In genomic region chr11:75719639-75720239, GRCh38 we compare ENCODE assay signal across 14 cellular contexts. TPM values are rescaled to one million over a fixed set of nuclear protein-coding genes. Genes with fewer than 3 reads are reported as not detected.
DNase-seq lines count a peak whose midpoint lies in the region; TF ChIP-seq lines count a peak whose summit lies in the region.
"Had no signal": no experiment of that assay in that cellular context is flagged by ENCODE, and none has a peak within 500 bp of the region (broad histone marks: within the 10 kb centered on the region; RNA-seq: fewer than 3 reads in every experiment).

No MANE protein-coding gene starts in this region.

- H3K9me3 Mint-ChIP-seq in activated CD4-positive, alpha-beta memory T cell treated with anti-CD3 and anti-CD28 coated beads, Interleukin-2, amount 10 ng/mL, durations not matched to agents 7 days and 5 days, result no peaks in the 10 kb centered on the region

- H3K9ac ChIP-seq in duodenal mucosa (ENCODE audit: low read depth in 1 of 2, low read length in 2 of 2) (peak overlapping the region; percentile 84 to 87), mucosa of rectum (ENCODE audit: low read depth in 1 of 2, low read length in 2 of 2) (peak overlapping the region; percentile 70 to 79)

- no peaks in the 10 kb centered on the region for H3K9me3 ChIP-seq in duodenal mucosa (ENCODE audit: control insufficient read depth in 1 of 2, low read length in 2 of 2)
- no peaks in the 10 kb centered on the region for H3K9me3 ChIP-seq in mucosa of rectum (ENCODE audit: control insufficient read depth in 2 of 2, low read length in 2 of 2)
- H3K9me3 ChIP-seq in stomach, result no peaks in the 10 kb centered on the region

- no peak overlapping the region for H3K4me3 Mint-ChIP-seq in activated CD4-positive, alpha-beta memory T cell treated with anti-CD3 and anti-CD28 coated beads, Interleukin-2, amount 10 ng/mL, durations not matched to agents 7 days and 5 days

- H3K27ac ChIP-seq in duodenal mucosa (ENCODE audit: low read depth, low read length) (peak overlapping the region; percentile 79), mucosa of rectum (ENCODE audit: low read depth in 2 of 2, low read length in 2 of 2) (peak overlapping the region; percentile 93 to 94), stomach (peak overlapping the region in 1 of 5 donors; percentile 18)

- no peak overlapping the region for H3K27ac Mint-ChIP-seq in activated CD4-positive, alpha-beta memory T cell treated with anti-CD3 and anti-CD28 coated beads, Interleukin-2, amount 10 ng/mL, durations not matched to agents 7 days and 5 days

- peak; percentile 37 for DNase-seq in activated effector memory CD4-positive, alpha-beta T cell treated with anti-CD3 and anti-CD28 coated beads, Interleukin-2, amount 50 U/mL, for 16 hours
- no peak for DNase-seq in activated effector memory CD4-positive, alpha-beta T cell treated with Interleukin-2 at 50 U/mL for 16 hours
- DNase-seq in stomach (peak; percentile 21), UCSD-AML1 (lab: John Stamatoyannopoulos, UW; ENCODE audit: unreplicated experiment) (no peak), ecto neural progenitor cell (ENCODE audit: low spot score) (no peak)
- DNase-seq in activated CD4-positive, alpha-beta memory T cell treated with anti-CD3 and anti-CD28 coated beads, Interleukin-2, amount 10 ng/mL, durations not matched to agents 7 days and 5 days, result no peak
- DNase-seq: C1 segment of cervical spinal cord, H7, Kasumi-1, NCI-H187 treated with DMSO at 0.1 percent for 48 hours, NCI-H510A treated with DMSO at 0.1 percent for 48 hours, RPMI8226 had no signal

- H3K36me3 Mint-ChIP-seq in activated CD4-positive, alpha-beta memory T cell treated with anti-CD3 and anti-CD28 coated beads, Interleukin-2, amount 10 ng/mL, durations not matched to agents 7 days and 5 days (ENCODE audit: low read depth), result no peaks in the 10 kb centered on the region

- POLR2A ChIA-PET in activated CD4-positive, alpha-beta memory T cell treated with anti-CD3 and anti-CD28 coated beads, Interleukin-2, amount 10 ng/mL, durations not matched to agents 7 days and 5 days (lab: Charles Lee), result no interaction called here

- H3K4me3 ChIP-seq in duodenal mucosa (ENCODE audit: low read depth in 1 of 2, low read length in 2 of 2) (peak overlapping the region; percentile 82 to 84), mucosa of rectum (ENCODE audit: low read length in 2 of 2) (peak overlapping the region; percentile 61 to 83), stomach (no peak overlapping the region)

- peaks cover 2% of the 10 kb centered on the region for H3K4me1 Mint-ChIP-seq in activated CD4-positive, alpha-beta memory T cell treated with anti-CD3 and anti-CD28 coated beads, Interleukin-2, amount 10 ng/mL, durations not matched to agents 7 days and 5 days

- H3K36me3 ChIP-seq in duodenal mucosa (ENCODE audit: control insufficient read depth in 1 of 2, insufficient read depth in 2 of 2, low read length in 2 of 2) (peaks cover 8 to 11% of the 10 kb centered on the region in 2 donors), mucosa of rectum (ENCODE audit: control insufficient read depth in 2 of 2, insufficient read depth in 2 of 2, low read length in 2 of 2) (peaks cover 0 to 20% of the 10 kb centered on the region in 2 donors), stomach (no peaks in the 10 kb centered on the region)

- intact Hi-C loops in stomach (cut with DNase I; ENCODE audit: low total_unique reads), result no loop called here

- no peak for TF ChIP-seq CTCF in stomach (IDR thresholded peaks at IDR 0.05)

- peaks cover 6% of the 10 kb centered on the region for H3K27me3 Mint-ChIP-seq in activated CD4-positive, alpha-beta memory T cell treated with anti-CD3 and anti-CD28 coated beads, Interleukin-2, amount 10 ng/mL, durations not matched to agents 7 days and 5 days

- no peak for TF ChIP-seq POLR2A in stomach (IDR thresholded peaks at IDR 0.05)

- CTCF ChIA-PET in activated CD4-positive, alpha-beta memory T cell treated with anti-CD3 and anti-CD28 coated beads, Interleukin-2, amount 10 ng/mL, durations not matched to agents 7 days and 5 days (lab: Charles Lee), result interaction anchor here (0.6 to 2.0 kb wide), 2 partner anchors 14 to 364 kb away, joined by 5 to 7 read pairs; no protein-coding TSS in a partner anchor

- no peak for TF ChIP-seq EP300 in stomach (IDR thresholded peaks at IDR 0.05)

- 87 to 95% (median 91%) methylated on average over 13 of the region's 13 CpGs for WGBS in stomach, 5 donors

- H3K4me1 ChIP-seq in duodenal mucosa (ENCODE audit: control insufficient read depth in 1 of 2, insufficient read depth in 2 of 2, low read length in 2 of 2) (peaks cover 43 to 45% of the 10 kb centered on the region in 2 donors), mucosa of rectum (ENCODE audit: control insufficient read depth in 2 of 2, insufficient read depth in 2 of 2, low read length in 2 of 2) (peaks cover 58 to 60% of the 10 kb centered on the region in 2 donors), stomach (peaks cover 0 to 24% (median 21%) of the 10 kb centered on the region in 4 donors)

- no peaks in the 10 kb centered on the region for H3K27me3 ChIP-seq in duodenal mucosa (ENCODE audit: control insufficient read depth in 1 of 2, insufficient read depth in 2 of 2, low read length in 2 of 2)
- no peaks in the 10 kb centered on the region for H3K27me3 ChIP-seq in mucosa of rectum (ENCODE audit: control insufficient read depth in 2 of 2, insufficient read depth in 2 of 2, low read length in 2 of 2)
- H3K27me3 ChIP-seq in stomach, result no peaks in the 10 kb centered on the region

RNA-seq across cellular contexts. Expression of gene MOGAT2, which starts 2.1 kb away (rescaled TPM):
- total RNA-seq in stomach, result 10 to 100 TPM in 2 of 5 donors, 1 to 10 TPM in 1, not detected in 2; 1.2 to 51.9 (median 11.4) TPM
- polyA plus RNA-seq in stomach, result 1 to 10 TPM in 1 of 3 donors, under 1 TPM in 1, not detected in 1; 0.62 to 1.3 TPM
- total RNA-seq in activated CD4-positive, alpha-beta memory T cell treated with anti-CD3 and anti-CD28 coated beads, Interleukin-2, amount 10 ng/mL, durations not matched to agents 7 days and 5 days, result not detected
- total RNA-seq: H7 had no signal

RNA-seq across cellular contexts. Expression of gene DGAT2, which starts 48.8 kb away (rescaled TPM):
- 10 to 100 TPM in 1 of 5 donors, 1 to 10 TPM in 1, under 1 TPM in 1, not detected in 2; 0.45 to 16.1 (median 5.5) TPM for total RNA-seq in stomach
- 1 to 10 TPM; 1.7 to 5.0 (median 2.4) TPM for polyA plus RNA-seq in stomach
- 1 to 10 TPM; 1.4 to 1.5 TPM for total RNA-seq in activated CD4-positive, alpha-beta memory T cell treated with anti-CD3 and anti-CD28 coated beads, Interleukin-2, amount 10 ng/mL, durations not matched to agents 7 days and 5 days

RNA-seq across cellular contexts. Expression of gene MAP6, which starts 50.9 kb away (rescaled TPM):
- 10 to 100 TPM in 1 of 5 donors, 1 to 10 TPM in 3, under 1 TPM in 1; 0.58 to 27.2 (median 3.6) TPM for total RNA-seq in stomach
- 1 to 10 TPM; 3.6 to 6.4 (median 4.2) TPM for polyA plus RNA-seq in stomach
- total RNA-seq in activated CD4-positive, alpha-beta memory T cell treated with anti-CD3 and anti-CD28 coated beads, Interleukin-2, amount 10 ng/mL, durations not matched to agents 7 days and 5 days, result 1 to 10 TPM; 1.5 to 1.6 TPM

Comparison
In these comparisons a context has a peak if more than half of its experiments do, and no peak if none do; other contexts are left out.
1. DNase-seq: peak in activated effector memory CD4-positive, alpha-beta T cell treated with anti-CD3 and anti-CD28 coated beads, Interleukin-2, amount 50 U/mL, for 16 hours (single experiment) and stomach (single experiment); none in activated effector memory CD4-positive, alpha-beta T cell treated with Interleukin-2 at 50 U/mL for 16 hours (single experiment), UCSD-AML1 (single experiment), ecto neural progenitor cell (single experiment) and activated CD4-positive, alpha-beta memory T cell treated with anti-CD3 and anti-CD28 coated beads, Interleukin-2, amount 10 ng/mL, durations not matched to agents 7 days and 5 days (single experiment).
2. H3K4me3 ChIP-seq: peak in duodenal mucosa (2 of 2) and mucosa of rectum (2 of 2); none in stomach (0 of 4).